In the genomic region with DNA sequence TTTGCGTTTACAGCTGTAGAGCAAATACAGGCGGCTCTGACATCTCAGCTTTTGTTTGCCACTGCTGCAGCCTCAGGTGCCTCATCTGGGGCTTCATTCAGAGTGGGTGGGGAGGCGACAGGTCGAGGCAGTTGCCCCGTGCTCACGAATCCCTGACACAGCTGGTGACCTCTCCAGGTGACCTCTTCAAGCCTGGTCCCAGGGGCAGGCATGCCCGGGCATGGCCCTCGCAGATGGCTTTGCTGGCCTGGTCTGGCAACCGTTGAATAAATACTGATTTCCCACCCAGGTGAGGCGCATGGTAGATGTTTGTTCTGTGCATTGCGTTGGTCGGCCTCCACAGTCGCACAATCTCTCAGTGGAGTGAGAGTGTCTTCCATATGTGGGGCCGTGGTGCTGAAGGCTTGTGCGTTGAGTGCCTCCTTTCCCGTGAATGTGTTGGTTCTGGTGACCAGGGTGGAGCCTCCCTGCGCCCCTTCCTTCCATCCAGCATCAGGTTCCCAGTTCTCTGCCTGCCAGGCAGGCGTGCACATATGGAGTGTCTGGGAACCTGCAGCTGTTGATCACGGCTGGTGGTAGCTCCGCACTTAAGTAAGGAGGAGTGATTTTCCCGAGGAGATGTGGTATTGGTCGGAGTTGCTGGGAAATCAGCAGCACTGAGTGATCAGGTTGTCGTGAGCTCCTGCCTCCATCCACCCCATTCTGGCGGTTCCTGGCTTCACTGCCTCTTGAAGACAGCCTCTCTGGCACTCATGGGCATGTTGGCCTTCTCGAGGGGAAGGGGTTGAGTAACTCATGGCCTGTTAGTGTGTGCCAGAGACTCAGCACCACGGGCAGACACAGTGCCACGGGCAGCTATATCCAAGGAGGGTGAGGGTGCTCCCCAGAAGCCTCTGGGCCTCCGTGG, we compare ENCODE assay signal across 11 cellular contexts.
DNase-seq lines count a peak whose midpoint lies in the region; ATAC-seq and TF ChIP-seq lines count a peak whose summit lies in the region.
"Had no signal": no experiment of that assay in that cellular context is flagged by ENCODE, and none has a peak within 500 bp of the region (broad histone marks: within the 10 kb centered on the region; RNA-seq: fewer than 3 reads in every experiment).

No MANE protein-coding gene starts in this region.

- H2AFZ ChIP-seq in neuronal stem cell (ENCODE audit: low read length), result no peak overlapping the region

- H3K9ac ChIP-seq in neuronal stem cell (ENCODE audit: low read depth, low read length, poor library complexity), result peak overlapping the region; percentile 5

- H2BK15ac ChIP-seq in neuronal stem cell (ENCODE audit: low read length), result peak overlapping the region; percentile 32

- peaks cover 3% of the 10 kb centered on the region for H3K79me1 ChIP-seq in neuronal stem cell (ENCODE audit: low read depth, low read length)

- H2BK5ac ChIP-seq in neuronal stem cell (ENCODE audit: low read length), result peak overlapping the region; percentile 91

- POLR2A ChIA-PET in activated CD8-positive, alpha-beta T cell treated with anti-CD3 and anti-CD28 coated beads, Interleukin-2, amount 10 ng/mL, durations not matched to agents 7 days and 5 days (lab: Charles Lee), result interaction anchor here (1.3 kb wide), 1 partner anchor 9 kb away, joined by 3 read pairs; no protein-coding TSS in a partner anchor

- no peak overlapping the region for H3K4me3 Mint-ChIP-seq in T-helper 2 cell treated with Interferon-gamma antibody and Interleukin-4, amounts not matched to agents 5 μg/mL and 100 μg/mL, for 36 hours
- H3K4me3 Mint-ChIP-seq in activated CD8-positive, alpha-beta T cell treated with anti-CD3 and anti-CD28 coated beads, Interleukin-2, amount 10 ng/mL, durations not matched to agents 7 days and 5 days, result no peak overlapping the region
- H3K4me3 Mint-ChIP-seq: naive B cell had no signal

- peak overlapping the region; percentile 85 for H2BK120ac ChIP-seq in neuronal stem cell (ENCODE audit: low read depth, low read length)

- H2AK5ac ChIP-seq in neuronal stem cell (ENCODE audit: low read depth, low read length), result peak overlapping the region; percentile 93

- peaks cover 10% of the 10 kb centered on the region for H3K36me3 Mint-ChIP-seq in T-helper 2 cell treated with Interferon-gamma antibody and Interleukin-4, amounts not matched to agents 5 μg/mL and 100 μg/mL, for 36 hours (ENCODE audit: low read depth)
- H3K36me3 Mint-ChIP-seq in activated CD8-positive, alpha-beta T cell treated with anti-CD3 and anti-CD28 coated beads, Interleukin-2, amount 10 ng/mL, durations not matched to agents 7 days and 5 days (ENCODE audit: low read depth), result peaks cover 23% of the 10 kb centered on the region
- H3K36me3 Mint-ChIP-seq: naive B cell had no signal

- peak overlapping the region; percentile 96 for H3K18ac ChIP-seq in neuronal stem cell (ENCODE audit: low read length)

- no peak overlapping the region for H3K4me3 ChIP-seq in neuronal stem cell (ENCODE audit: low read length in 2 of 2)
- H3K4me3 ChIP-seq: spleen had no signal

- peak overlapping the region; percentile 30 for H3K4ac ChIP-seq in neuronal stem cell (ENCODE audit: low read length)

- DNase-seq in T-helper 2 cell treated with Interferon-gamma antibody and Interleukin-4, amounts not matched to agents 5 μg/mL and 100 μg/mL, for 36 hours (ENCODE audit: low spot score), result no peak
- DNase-seq in T-helper 2 cell (no peak), NCI-H187 treated with DMSO at 0.1 percent for 48 hours (lab: John Stamatoyannopoulos, UW) (peak; percentile 81), neuronal stem cell (ENCODE audit: low spot score) (no peak), erythroblast (lab: John Stamatoyannopoulos, UW) (no peak)
- DNase-seq in activated CD8-positive, alpha-beta T cell treated with anti-CD3 and anti-CD28 coated beads, Interleukin-2, amount 10 ng/mL, durations not matched to agents 7 days and 5 days, result no peak
- DNase-seq: naive B cell, NCI-H2081, spleen had no signal

- WGBS in neuronal stem cell (ENCODE audit: extremely low coverage in 2 of 2, insufficient read length in 2 of 2, insufficient replicate concordance in 1 of 2), 2 donors, result no CpG with 5 or more reads among the region's 28 CpGs

- H3K4me1 ChIP-seq in neuronal stem cell (ENCODE audit: control insufficient read depth in 2 of 2, insufficient read depth in 1 of 2, low read depth in 1 of 2, low read length in 2 of 2), result peaks cover 30 to 34% of the 10 kb centered on the region in 2 donors

- H4K91ac ChIP-seq in neuronal stem cell (ENCODE audit: low read depth, low read length, poor library complexity), result peak overlapping the region; percentile 81

- H3K27me3 Mint-ChIP-seq in T-helper 2 cell treated with Interferon-gamma antibody and Interleukin-4, amounts not matched to agents 5 μg/mL and 100 μg/mL, for 36 hours (ENCODE audit: low read depth), result no peaks in the 10 kb centered on the region
- H3K27me3 Mint-ChIP-seq in activated CD8-positive, alpha-beta T cell treated with anti-CD3 and anti-CD28 coated beads, Interleukin-2, amount 10 ng/mL, durations not matched to agents 7 days and 5 days (ENCODE audit: low read depth), result no peaks in the 10 kb centered on the region
- H3K27me3 Mint-ChIP-seq: naive B cell had no signal

- peak overlapping the region; percentile 59 for H2BK12ac ChIP-seq in neuronal stem cell (ENCODE audit: low read length)

- H3K36me3 ChIP-seq in neuronal stem cell (replicated peaks in 1 of 2; ENCODE audit: control insufficient read depth in 2 of 2, insufficient read depth in 2 of 2, low read length in 2 of 2), result no peaks in the 10 kb centered on the region
- H3K36me3 ChIP-seq: spleen had no signal

- no peak overlapping the region for H3K4me2 ChIP-seq in neuronal stem cell (ENCODE audit: insufficient read depth, low read length, poor library complexity, severe bottlenecking)

- peaks cover 3% of the 10 kb centered on the region in 2 donors for H3K9me3 ChIP-seq in neuronal stem cell (replicated peaks in 1 of 2; ENCODE audit: control insufficient read depth in 2 of 2, insufficient read depth in 1 of 2, low read depth in 1 of 2, low read length in 2 of 2)
- H3K9me3 ChIP-seq: spleen had no signal

- peaks cover 47% of the 10 kb centered on the region for H3K4me1 Mint-ChIP-seq in T-helper 2 cell treated with Interferon-gamma antibody and Interleukin-4, amounts not matched to agents 5 μg/mL and 100 μg/mL, for 36 hours (ENCODE audit: low read depth)
- peaks cover 52% of the 10 kb centered on the region for H3K4me1 Mint-ChIP-seq in activated CD8-positive, alpha-beta T cell treated with anti-CD3 and anti-CD28 coated beads, Interleukin-2, amount 10 ng/mL, durations not matched to agents 7 days and 5 days (ENCODE audit: low read depth)

- H3K23ac ChIP-seq in neuronal stem cell (ENCODE audit: low read depth, low read length, poor library complexity), result peak overlapping the region; percentile 40

- no peak for TF ChIP-seq POLR2A in erythroblast (IDR thresholded peaks at IDR 0.05; ENCODE audit: low read length)

- ATAC-seq in activated CD8-positive, alpha-beta T cell treated with anti-CD3 and anti-CD28 coated beads, Interleukin-2, amount 10 ng/mL, durations not matched to agents 7 days and 5 days, result no peak
- ATAC-seq in GM18520 (IDR thresholded peaks at IDR 0.05; ENCODE audit: unreplicated experiment), result no peak
- ATAC-seq in HG03460 (IDR thresholded peaks at IDR 0.05; ENCODE audit: unreplicated experiment), result no peak

- H3K27ac ChIP-seq in neuronal stem cell (replicated peaks; ENCODE audit: low read length), result peak overlapping the region; percentile 38
- H3K27ac ChIP-seq: spleen had no signal

- no peaks in the 10 kb centered on the region for H3K9me3 Mint-ChIP-seq in T-helper 2 cell treated with Interferon-gamma antibody and Interleukin-4, amounts not matched to agents 5 μg/mL and 100 μg/mL, for 36 hours
- H3K9me3 Mint-ChIP-seq in activated CD8-positive, alpha-beta T cell treated with anti-CD3 and anti-CD28 coated beads, Interleukin-2, amount 10 ng/mL, durations not matched to agents 7 days and 5 days (ENCODE audit: insufficient read depth), result no peaks in the 10 kb centered on the region
- H3K9me3 Mint-ChIP-seq: naive B cell had no signal

- H3K27ac Mint-ChIP-seq in T-helper 2 cell treated with Interferon-gamma antibody and Interleukin-4, amounts not matched to agents 5 μg/mL and 100 μg/mL, for 36 hours, result peak overlapping the region; percentile 58
- H3K27ac Mint-ChIP-seq in activated CD8-positive, alpha-beta T cell treated with anti-CD3 and anti-CD28 coated beads, Interleukin-2, amount 10 ng/mL, durations not matched to agents 7 days and 5 days, result peak overlapping the region; percentile 67

- H4K8ac ChIP-seq in neuronal stem cell (ENCODE audit: low read depth, low read length), result no peak overlapping the region

- H3K27me3 ChIP-seq in neuronal stem cell (ENCODE audit: control insufficient read depth in 3 of 3, insufficient read depth in 3 of 3, low read depth in 1 of 3, low read length in 3 of 3), result no peaks in the 10 kb centered on the region
- H3K27me3 ChIP-seq: spleen had no signal

- CTCF ChIA-PET in activated CD8-positive, alpha-beta T cell treated with anti-CD3 and anti-CD28 coated beads, Interleukin-2, amount 10 ng/mL, durations not matched to agents 7 days and 5 days (lab: Charles Lee), result interaction anchor here (1.5 kb wide), 1 partner anchor 118 kb away, joined by 5 read pairs; no protein-coding TSS in a partner anchor

- peak overlapping the region; percentile 27 for H3K14ac ChIP-seq in neuronal stem cell (ENCODE audit: low read length)
